ENCODE assay signal across 10 cellular contexts in genomic region chr5:145925353-145925752, GRCh38. TPM values are rescaled to one million over a fixed set of nuclear protein-coding genes. Genes with fewer than 3 reads are reported as not detected.
DNase-seq lines count a peak whose midpoint lies in the region; TF ChIP-seq lines count a peak whose summit lies in the region.
"Had no signal": no experiment of that assay in that cellular context is flagged by ENCODE, and none has a peak within 500 bp of the region (broad histone marks: within the 10 kb centered on the region; RNA-seq: fewer than 3 reads in every experiment).

No MANE protein-coding gene starts in this region.

- H3K4me3 ChIP-seq in fibroblast of mammary gland (ENCODE audit: control insufficient read depth, low read depth, low read length) = no peak overlapping the region

- peak; percentile 70 for DNase-seq in GM03348 (ENCODE audit: low spot score)
- DNase-seq in RPMI7951 (ENCODE audit: low read depth) = peak; percentile 84
- peak; percentile 79 for DNase-seq in fibroblast of mammary gland (ENCODE audit: low read depth)
- peak; percentile 99 for DNase-seq in renal cortical epithelial cell (ENCODE audit: low read depth)
- DNase-seq in DMS79 treated with DMSO at 0.1 percent for 48 hours (lab: John Stamatoyannopoulos, UW) = no peak
- no peak for DNase-seq in NAMALWA (ENCODE audit: low spot score)
- DNase-seq in NCI-H2196 (lab: John Stamatoyannopoulos, UW; ENCODE audit: unreplicated experiment) = no peak
- DNase-seq in OCI-M2 (lab: John Stamatoyannopoulos, UW; ENCODE audit: unreplicated experiment) = no peak
- DNase-seq: activated CD8-positive, alpha-beta memory T cell treated with anti-CD3 and anti-CD28 coated beads, Interleukin-2, amount 50 U/mL, for 4 hours had no signal

- TF ChIP-seq CTCF in fibroblast of mammary gland (conservative IDR thresholded peaks at IDR 0.05; ENCODE audit: control insufficient read depth, insufficient read depth, low read depth, low read length) = no peak

RNA-seq across cellular contexts. Expression of gene SH3RF2, which starts 11.0 kb away (rescaled TPM):
- total RNA-seq in RPMI7951 (2014; rRNA removed; shearing (Covaris generic)) = 6.8 and 7.9 TPM in 2 replicates
- total RNA-seq in renal cortical epithelial cell = 7.6 and 8.1 TPM in 2 replicates

RNA-seq across cellular contexts. Expression of gene GRXCR2, which starts 52.5 kb away (rescaled TPM):
- total RNA-seq in RPMI7951 (2014; rRNA removed; shearing (Covaris generic)) = not detected in 2 replicates
- not detected in 2 replicates for total RNA-seq in renal cortical epithelial cell
- total RNA-seq: mononuclear cell had no signal

Comparison
In these comparisons a context has a peak if more than half of its experiments do, and no peak if none do; other contexts are left out.
1. DNase-seq: peak in GM03348 (single experiment), RPMI7951 (single experiment), fibroblast of mammary gland (single experiment) and renal cortical epithelial cell (single experiment); none in DMS79 treated with DMSO at 0.1 percent for 48 hours (single experiment), NAMALWA (single experiment), NCI-H2196 (single experiment) and OCI-M2 (single experiment).